In genomic region chr1:197027359-197027758, GRCh38 we compare ENCODE assay signal across 18 cellular contexts. TPM values are rescaled to one million over a fixed set of nuclear protein-coding genes. Genes with fewer than 3 reads are reported as not detected.
"Had no signal": no experiment of that assay in that cellular context is flagged by ENCODE, and none has a peak within 500 bp of the region (broad histone marks: within the 10 kb centered on the region; RNA-seq: fewer than 3 reads in every experiment).

No MANE protein-coding gene starts in this region.

- DNase-seq: activated CD4-positive, alpha-beta T cell treated with anti-CD3 and anti-CD28 coated beads, Interleukin-2, amount 10 ng/mL, durations not matched to agents 7 days and 5 days; activated naive CD8-positive, alpha-beta T cell treated with anti-CD3 and anti-CD28 coated beads, Interleukin-2, amount 10 ng/mL, durations not matched to agents 7 days and 5 days; anterior cingulate cortex; cerebellar nuclear complex; erythroblast; kidney; left ventricle myocardium inferior; natural killer cell; stimulated activated CD4-positive, alpha-beta T cell treated with anti-CD3 and anti-CD28 coated beads, Interleukin-1b, Interleukin-23, amount 100 ng/mL, for 48 hours; stimulated activated naive CD8-positive, alpha-beta T cell treated with anti-CD3 and anti-CD28 coated beads, Interleukin-15, amount 100 ng/mL, for 72 hours had no signal

- H3K27ac Mint-ChIP-seq: activated CD4-positive, alpha-beta T cell treated with anti-CD3 and anti-CD28 coated beads, Interleukin-2, amount 10 ng/mL, durations not matched to agents 7 days and 5 days; activated naive CD8-positive, alpha-beta T cell treated with anti-CD3 and anti-CD28 coated beads, Interleukin-2, amount 10 ng/mL, durations not matched to agents 7 days and 5 days; activated T-helper 1 cell treated with anti-CD3 and anti-CD28 coated beads, Interleukin-12 subunit alpha, Interleukin-12 subunit beta, Interleukin-2, Interleukin-4 antibody, amounts not matched to agents 30 ng/mL and 10 ng/mL and 1 ng/mL, durations not matched to agents 14 hours and 24 hours and 36 hours; memory B cell; natural killer cell; stimulated activated naive CD8-positive, alpha-beta T cell treated with anti-CD3 and anti-CD28 coated beads, Interleukin-15, amount 100 ng/mL, for 72 hours had no signal

- H3K4me2 ChIP-seq: hepatocyte had no signal

- H3K27ac ChIP-seq: hepatocyte, left ventricle myocardium inferior, neutrophil had no signal

- ATAC-seq: natural killer cell; stimulated activated naive CD8-positive, alpha-beta T cell treated with anti-CD3 and anti-CD28 coated beads, Interleukin-15, amount 100 ng/mL, for 72 hours had no signal

- H3K9me3 Mint-ChIP-seq: activated CD4-positive, alpha-beta T cell treated with anti-CD3 and anti-CD28 coated beads, Interleukin-2, amount 10 ng/mL, durations not matched to agents 7 days and 5 days; activated naive CD8-positive, alpha-beta T cell treated with anti-CD3 and anti-CD28 coated beads, Interleukin-2, amount 10 ng/mL, durations not matched to agents 7 days and 5 days; activated T-helper 1 cell treated with anti-CD3 and anti-CD28 coated beads, Interleukin-12 subunit alpha, Interleukin-12 subunit beta, Interleukin-2, Interleukin-4 antibody, amounts not matched to agents 30 ng/mL and 10 ng/mL and 1 ng/mL, durations not matched to agents 14 hours and 24 hours and 36 hours; memory B cell; stimulated activated naive CD8-positive, alpha-beta T cell treated with anti-CD3 and anti-CD28 coated beads, Interleukin-15, amount 100 ng/mL, for 72 hours had no signal

- H3K36me3 ChIP-seq: left ventricle myocardium inferior, neutrophil had no signal

- H3K27me3 Mint-ChIP-seq: activated CD4-positive, alpha-beta T cell treated with anti-CD3 and anti-CD28 coated beads, Interleukin-2, amount 10 ng/mL, durations not matched to agents 7 days and 5 days; activated naive CD8-positive, alpha-beta T cell treated with anti-CD3 and anti-CD28 coated beads, Interleukin-2, amount 10 ng/mL, durations not matched to agents 7 days and 5 days; memory B cell had no signal

- H3K4me1 Mint-ChIP-seq: activated CD4-positive, alpha-beta T cell treated with anti-CD3 and anti-CD28 coated beads, Interleukin-2, amount 10 ng/mL, durations not matched to agents 7 days and 5 days; activated naive CD8-positive, alpha-beta T cell treated with anti-CD3 and anti-CD28 coated beads, Interleukin-2, amount 10 ng/mL, durations not matched to agents 7 days and 5 days; memory B cell; natural killer cell; stimulated activated naive CD8-positive, alpha-beta T cell treated with anti-CD3 and anti-CD28 coated beads, Interleukin-15, amount 100 ng/mL, for 72 hours had no signal

- H3K4me1 ChIP-seq: left ventricle myocardium inferior had no signal

- H2AFZ ChIP-seq: hepatocyte had no signal

- H3K79me2 ChIP-seq: hepatocyte had no signal

- H3K36me3 Mint-ChIP-seq: activated naive CD8-positive, alpha-beta T cell treated with anti-CD3 and anti-CD28 coated beads, Interleukin-2, amount 10 ng/mL, durations not matched to agents 7 days and 5 days; memory B cell; natural killer cell had no signal

- H3K4me3 Mint-ChIP-seq: activated CD4-positive, alpha-beta T cell treated with anti-CD3 and anti-CD28 coated beads, Interleukin-2, amount 10 ng/mL, durations not matched to agents 7 days and 5 days; activated naive CD8-positive, alpha-beta T cell treated with anti-CD3 and anti-CD28 coated beads, Interleukin-2, amount 10 ng/mL, durations not matched to agents 7 days and 5 days; activated T-helper 1 cell treated with anti-CD3 and anti-CD28 coated beads, Interleukin-12 subunit alpha, Interleukin-12 subunit beta, Interleukin-2, Interleukin-4 antibody, amounts not matched to agents 30 ng/mL and 10 ng/mL and 1 ng/mL, durations not matched to agents 14 hours and 24 hours and 36 hours; memory B cell; natural killer cell; stimulated activated naive CD8-positive, alpha-beta T cell treated with anti-CD3 and anti-CD28 coated beads, Interleukin-15, amount 100 ng/mL, for 72 hours had no signal

- H3K9me3 ChIP-seq: left ventricle myocardium inferior, neutrophil had no signal

- H3K27me3 ChIP-seq: hepatocyte, neutrophil had no signal

- H3K4me3 ChIP-seq: hepatocyte, left ventricle myocardium inferior had no signal

RNA-seq across cellular contexts. Expression of gene F13B, which starts 39.7 kb away (rescaled TPM):
- total RNA-seq: activated CD4-positive, alpha-beta T cell treated with anti-CD3 and anti-CD28 coated beads, Interleukin-2, amount 10 ng/mL, durations not matched to agents 7 days and 5 days; activated naive CD8-positive, alpha-beta T cell treated with anti-CD3 and anti-CD28 coated beads, Interleukin-2, amount 10 ng/mL, durations not matched to agents 7 days and 5 days; activated T-helper 1 cell treated with anti-CD3 and anti-CD28 coated beads, Interleukin-12 subunit alpha, Interleukin-12 subunit beta, Interleukin-2, Interleukin-4 antibody, amounts not matched to agents 30 ng/mL and 10 ng/mL and 1 ng/mL, durations not matched to agents 14 hours and 24 hours and 36 hours; kidney; left ventricle myocardium inferior; natural killer cell; renal cortical epithelial cell; T-helper 2 cell treated with Interferon-gamma antibody and Interleukin-4, amounts not matched to agents 100 ng/mL and 5 ng/mL, for 36 hours; temporal lobe; ureter had no signal

RNA-seq across cellular contexts. Expression of gene CFHR5, which starts 50.0 kb away (rescaled TPM):
- total RNA-seq: activated CD4-positive, alpha-beta T cell treated with anti-CD3 and anti-CD28 coated beads, Interleukin-2, amount 10 ng/mL, durations not matched to agents 7 days and 5 days; activated naive CD8-positive, alpha-beta T cell treated with anti-CD3 and anti-CD28 coated beads, Interleukin-2, amount 10 ng/mL, durations not matched to agents 7 days and 5 days; activated T-helper 1 cell treated with anti-CD3 and anti-CD28 coated beads, Interleukin-12 subunit alpha, Interleukin-12 subunit beta, Interleukin-2, Interleukin-4 antibody, amounts not matched to agents 30 ng/mL and 10 ng/mL and 1 ng/mL, durations not matched to agents 14 hours and 24 hours and 36 hours; kidney; left ventricle myocardium inferior; natural killer cell; renal cortical epithelial cell; T-helper 2 cell treated with Interferon-gamma antibody and Interleukin-4, amounts not matched to agents 100 ng/mL and 5 ng/mL, for 36 hours; temporal lobe; ureter had no signal
